24 cellular contexts compared by ENCODE assay signal in genomic region chr1:33329600-33330305, GRCh38. TPM values are rescaled to one million over a fixed set of nuclear protein-coding genes. Genes with fewer than 3 reads are reported as not detected.
DNase-seq lines count a peak whose midpoint lies in the region; TF ChIP-seq lines count a peak whose summit lies in the region.
"Had no signal": no experiment of that assay in that cellular context is flagged by ENCODE, and none has a peak within 500 bp of the region (broad histone marks: within the 10 kb centered on the region; RNA-seq: fewer than 3 reads in every experiment).

No MANE protein-coding gene starts in this region.

- TF ChIP-seq CTCF in breast epithelium (IDR thresholded peaks at IDR 0.05) (no peak), neural crest cell (conservative IDR thresholded peaks at IDR 0.05) (no peak), tibial artery (IDR thresholded peaks at IDR 0.05) (no peak)

- H3K9me3 Mint-ChIP-seq in activated naive CD4-positive, alpha-beta T cell treated with anti-CD3 and anti-CD28 coated beads, Interleukin-2, amount 50 U/mL, for 24 hours: no peaks in the 10 kb centered on the region
- H3K9me3 Mint-ChIP-seq in neural crest cell: no peaks in the 10 kb centered on the region

- H3K4me1 ChIP-seq in breast epithelium (peaks cover 14 to 33% of the 10 kb centered on the region in 2 donors), tibial artery (peaks cover 0 to 64% (median 57%) of the 10 kb centered on the region in 4 donors)
- H3K4me1 ChIP-seq: colonic mucosa had no signal

- peaks cover 11% of the 10 kb centered on the region for H3K36me3 Mint-ChIP-seq in activated naive CD4-positive, alpha-beta T cell treated with anti-CD3 and anti-CD28 coated beads, Interleukin-2, amount 50 U/mL, for 24 hours
- H3K36me3 Mint-ChIP-seq in neural crest cell (ENCODE audit: low read depth): peaks cover 30% of the 10 kb centered on the region

- H3K27ac ChIP-seq in breast epithelium: peak overlapping the region; percentile 14 to 88
- H3K27ac ChIP-seq in tibial artery: peak overlapping the region; percentile 47 to 95
- H3K27ac ChIP-seq: colonic mucosa, upper lobe of right lung had no signal

- no peak for TF ChIP-seq POLR2A in breast epithelium (IDR thresholded peaks at IDR 0.05)

- no peaks in the 10 kb centered on the region for H3K27me3 ChIP-seq in breast epithelium
- no peaks in the 10 kb centered on the region for H3K27me3 ChIP-seq in tibial artery
- H3K27me3 ChIP-seq: brain microvascular endothelial cell, colonic mucosa, upper lobe of right lung had no signal

- H3K36me3 ChIP-seq in breast epithelium: peaks cover 14% of the 10 kb centered on the region
- H3K36me3 ChIP-seq in tibial artery: peaks cover 75 to 98% (median 89%) of the 10 kb centered on the region in 3 donors

- no peaks in the 10 kb centered on the region for H3K4me1 Mint-ChIP-seq in activated naive CD4-positive, alpha-beta T cell treated with anti-CD3 and anti-CD28 coated beads, Interleukin-2, amount 50 U/mL, for 24 hours
- peaks cover 25% of the 10 kb centered on the region for H3K4me1 Mint-ChIP-seq in neural crest cell

- H3K4me3 ChIP-seq in breast epithelium (no peak overlapping the region), tibial artery (no peak overlapping the region)
- H3K4me3 ChIP-seq: colonic mucosa, upper lobe of right lung had no signal

- intact Hi-C loops in breast epithelium (cut with DNase I; ENCODE audit: low total_unique reads): no loop called here
- intact Hi-C loops in tibial artery (cut with DNase I; ENCODE audit: low total_unique reads): no loop called here

- H3K9me3 ChIP-seq in breast epithelium: no peaks in the 10 kb centered on the region
- H3K9me3 ChIP-seq in tibial artery: no peaks in the 10 kb centered on the region
- H3K9me3 ChIP-seq: colonic mucosa, upper lobe of right lung had no signal

- no peak overlapping the region for H3K4me3 Mint-ChIP-seq in activated naive CD4-positive, alpha-beta T cell treated with anti-CD3 and anti-CD28 coated beads, Interleukin-2, amount 50 U/mL, for 24 hours
- no peak overlapping the region for H3K4me3 Mint-ChIP-seq in neural crest cell
- H3K4me3 Mint-ChIP-seq: activated CD8-positive, alpha-beta T cell treated with anti-CD3 and anti-CD28 coated beads, Interleukin-2, amount 10 ng/mL, durations not matched to agents 7 days and 5 days; activated naive CD8-positive, alpha-beta T cell; naive B cell had no signal

- no peaks in the 10 kb centered on the region for H3K27me3 Mint-ChIP-seq in activated naive CD4-positive, alpha-beta T cell treated with anti-CD3 and anti-CD28 coated beads, Interleukin-2, amount 50 U/mL, for 24 hours
- H3K27me3 Mint-ChIP-seq in neural crest cell (ENCODE audit: low read depth): no peaks in the 10 kb centered on the region
- H3K27me3 Mint-ChIP-seq: activated naive CD8-positive, alpha-beta T cell; naive B cell had no signal

- DNase-seq in activated naive CD4-positive, alpha-beta T cell treated with Interleukin-2 at 50 U/mL for 16 hours: no peak
- DNase-seq in breast epithelium (ENCODE audit: low spot score in 2 of 2): peak in 1 of 2 donors; percentile 22
- DNase-seq in neural crest cell (ENCODE audit: low read depth, low spot score): no peak
- peak in 1 of 2 donors; percentile 53 for DNase-seq in tibial artery
- no peak for DNase-seq in effector CD4-positive, alpha-beta T cell
- DNase-seq in RKO (ENCODE audit: low spot score): no peak
- DNase-seq in stimulated activated CD4-positive, alpha-beta T cell treated with anti-CD3 and anti-CD28 coated beads, Interleukin-2, amount 100 ng/mL, for 48 hours: no peak
- DNase-seq: activated CD8-positive, alpha-beta T cell treated with anti-CD3 and anti-CD28 coated beads, Interleukin-2, amount 10 ng/mL, durations not matched to agents 7 days and 5 days; activated T-cell treated with anti-CD3 and anti-CD28 coated beads, Interleukin-2, amount 50 U/mL, for 48 hours; brain microvascular endothelial cell; colonic mucosa; COR-L47; Kasumi-1; naive B cell; NCI-H1105; NCI-H2081 treated with DMSO at 0.1 percent for 48 hours; stimulated activated naive CD8-positive, alpha-beta T cell treated with anti-CD3 and anti-CD28 coated beads, Interleukin-15, Interleukin-2, amounts not matched to agents 100 U/mL and 50 U/mL, for 24 hours; T1000; upper lobe of right lung had no signal

- peak overlapping the region; percentile 51 for H3K27ac Mint-ChIP-seq in activated naive CD4-positive, alpha-beta T cell treated with anti-CD3 and anti-CD28 coated beads, Interleukin-2, amount 50 U/mL, for 24 hours
- peak overlapping the region; percentile 97 for H3K27ac Mint-ChIP-seq in neural crest cell (ENCODE audit: unreplicated experiment)
- H3K27ac Mint-ChIP-seq: activated CD8-positive, alpha-beta T cell treated with anti-CD3 and anti-CD28 coated beads, Interleukin-2, amount 10 ng/mL, durations not matched to agents 7 days and 5 days; activated naive CD8-positive, alpha-beta T cell had no signal

RNA-seq across cellular contexts. Expression of gene A3GALT2, which starts 8.9 kb away (rescaled TPM):
- total RNA-seq in breast epithelium (not detected), neural crest cell (not detected in 2 replicates)
- total RNA-seq: activated CD8-positive, alpha-beta T cell treated with anti-CD3 and anti-CD28 coated beads, Interleukin-2, amount 10 ng/mL, durations not matched to agents 7 days and 5 days; colonic mucosa; lower leg skin; NCI-H460; skeletal muscle tissue; upper lobe of right lung had no signal
